In the genomic region with DNA sequence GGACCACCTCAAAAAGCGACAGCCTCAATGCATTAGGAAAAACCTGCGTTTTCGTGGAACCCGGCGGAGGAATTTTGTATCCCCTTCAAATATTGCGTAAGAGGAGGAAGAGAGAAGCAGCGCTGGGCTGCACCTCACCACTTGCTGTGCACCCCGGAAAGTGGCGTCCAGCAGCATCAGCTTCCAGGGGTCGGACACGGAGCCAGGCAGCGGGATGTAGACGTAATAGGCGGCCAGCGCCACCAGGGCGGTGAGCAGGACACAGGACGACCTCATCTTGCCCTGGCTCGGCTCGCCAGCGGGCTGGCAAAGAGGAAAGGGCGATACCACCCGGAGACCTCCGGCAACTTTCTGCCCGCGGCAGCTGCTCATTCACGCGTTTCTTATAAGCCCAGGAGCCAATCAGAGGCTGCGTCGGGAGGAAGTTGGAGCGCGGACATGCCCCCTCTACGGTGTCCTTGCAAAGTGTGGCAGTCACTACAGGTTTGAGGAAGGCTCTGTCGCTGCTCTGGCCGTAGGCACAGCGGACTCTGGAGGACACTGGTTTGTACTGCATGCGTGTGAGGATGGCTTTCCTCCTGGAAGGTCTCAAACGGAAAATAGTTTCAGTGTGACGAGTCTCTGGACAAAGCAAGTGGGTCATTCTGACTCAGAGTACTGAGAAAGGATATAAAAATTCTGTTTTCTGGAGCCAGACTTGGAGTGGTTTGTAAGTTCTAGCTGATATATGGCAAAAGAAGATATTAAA, we compare ENCODE assay signal across 1 cellular context.
TF ChIP-seq lines count a peak whose summit lies in the region.

A gene with protein sequence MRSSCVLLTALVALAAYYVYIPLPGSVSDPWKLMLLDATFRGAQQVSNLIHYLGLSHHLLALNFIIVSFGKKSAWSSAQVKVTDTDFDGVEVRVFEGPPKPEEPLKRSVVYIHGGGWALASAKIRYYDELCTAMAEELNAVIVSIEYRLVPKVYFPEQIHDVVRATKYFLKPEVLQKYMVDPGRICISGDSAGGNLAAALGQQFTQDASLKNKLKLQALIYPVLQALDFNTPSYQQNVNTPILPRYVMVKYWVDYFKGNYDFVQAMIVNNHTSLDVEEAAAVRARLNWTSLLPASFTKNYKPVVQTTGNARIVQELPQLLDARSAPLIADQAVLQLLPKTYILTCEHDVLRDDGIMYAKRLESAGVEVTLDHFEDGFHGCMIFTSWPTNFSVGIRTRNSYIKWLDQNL (minus strand): TSS at position 359 of the 748 bp plus-strand sequence. CDS start 83 bp downstream, at position 276.

TF ChIP-seq in HepG2, 621 proteins besides CTCF, POLR2A, EP300 and RAD21 (continued from another document and continues in another):
- no peak for TF ChIP-seq MAFK (conservative IDR thresholded peaks at IDR 0.05 in 1 of 2, IDR thresholded peaks at IDR 0.05 in 1 of 2; ENCODE audit: low read length in 2 of 2)
- no peak for TF ChIP-seq HNRNPH1 (optimal IDR thresholded peaks at IDR 0.05; ENCODE audit: low read depth, low read length)
- TF ChIP-seq, protein P1, sequence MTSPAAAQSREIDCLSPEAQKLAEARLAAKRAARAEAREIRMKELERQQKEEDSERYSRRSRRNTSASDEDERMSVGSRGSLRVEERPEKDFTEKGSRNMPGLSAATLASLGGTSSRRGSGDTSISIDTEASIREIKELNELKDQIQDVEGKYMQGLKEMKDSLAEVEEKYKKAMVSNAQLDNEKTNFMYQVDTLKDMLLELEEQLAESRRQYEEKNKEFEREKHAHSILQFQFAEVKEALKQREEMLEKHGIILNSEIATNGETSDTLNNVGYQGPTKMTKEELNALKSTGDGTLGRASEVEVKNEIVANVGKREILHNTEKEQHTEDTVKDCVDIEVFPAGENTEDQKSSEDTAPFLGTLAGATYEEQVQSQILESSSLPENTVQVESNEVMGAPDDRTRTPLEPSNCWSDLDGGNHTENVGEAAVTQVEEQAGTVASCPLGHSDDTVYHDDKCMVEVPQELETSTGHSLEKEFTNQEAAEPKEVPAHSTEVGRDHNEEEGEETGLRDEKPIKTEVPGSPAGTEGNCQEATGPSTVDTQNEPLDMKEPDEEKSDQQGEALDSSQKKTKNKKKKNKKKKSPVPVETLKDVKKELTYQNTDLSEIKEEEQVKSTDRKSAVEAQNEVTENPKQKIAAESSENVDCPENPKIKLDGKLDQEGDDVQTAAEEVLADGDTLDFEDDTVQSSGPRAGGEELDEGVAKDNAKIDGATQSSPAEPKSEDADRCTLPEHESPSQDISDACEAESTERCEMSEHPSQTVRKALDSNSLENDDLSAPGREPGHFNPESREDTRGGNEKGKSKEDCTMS (CRISPR knock-in tag; conservative IDR thresholded peaks at IDR 0.05), result no peak
- no peak for TF ChIP-seq ZNF282 (IDR thresholded peaks at IDR 0.05; ENCODE audit: partially characterized antibody)
- peak; percentile 67 for TF ChIP-seq ZNF777 (CRISPR knock-in tag; IDR thresholded peaks at IDR 0.05)
- TF ChIP-seq, protein P2, sequence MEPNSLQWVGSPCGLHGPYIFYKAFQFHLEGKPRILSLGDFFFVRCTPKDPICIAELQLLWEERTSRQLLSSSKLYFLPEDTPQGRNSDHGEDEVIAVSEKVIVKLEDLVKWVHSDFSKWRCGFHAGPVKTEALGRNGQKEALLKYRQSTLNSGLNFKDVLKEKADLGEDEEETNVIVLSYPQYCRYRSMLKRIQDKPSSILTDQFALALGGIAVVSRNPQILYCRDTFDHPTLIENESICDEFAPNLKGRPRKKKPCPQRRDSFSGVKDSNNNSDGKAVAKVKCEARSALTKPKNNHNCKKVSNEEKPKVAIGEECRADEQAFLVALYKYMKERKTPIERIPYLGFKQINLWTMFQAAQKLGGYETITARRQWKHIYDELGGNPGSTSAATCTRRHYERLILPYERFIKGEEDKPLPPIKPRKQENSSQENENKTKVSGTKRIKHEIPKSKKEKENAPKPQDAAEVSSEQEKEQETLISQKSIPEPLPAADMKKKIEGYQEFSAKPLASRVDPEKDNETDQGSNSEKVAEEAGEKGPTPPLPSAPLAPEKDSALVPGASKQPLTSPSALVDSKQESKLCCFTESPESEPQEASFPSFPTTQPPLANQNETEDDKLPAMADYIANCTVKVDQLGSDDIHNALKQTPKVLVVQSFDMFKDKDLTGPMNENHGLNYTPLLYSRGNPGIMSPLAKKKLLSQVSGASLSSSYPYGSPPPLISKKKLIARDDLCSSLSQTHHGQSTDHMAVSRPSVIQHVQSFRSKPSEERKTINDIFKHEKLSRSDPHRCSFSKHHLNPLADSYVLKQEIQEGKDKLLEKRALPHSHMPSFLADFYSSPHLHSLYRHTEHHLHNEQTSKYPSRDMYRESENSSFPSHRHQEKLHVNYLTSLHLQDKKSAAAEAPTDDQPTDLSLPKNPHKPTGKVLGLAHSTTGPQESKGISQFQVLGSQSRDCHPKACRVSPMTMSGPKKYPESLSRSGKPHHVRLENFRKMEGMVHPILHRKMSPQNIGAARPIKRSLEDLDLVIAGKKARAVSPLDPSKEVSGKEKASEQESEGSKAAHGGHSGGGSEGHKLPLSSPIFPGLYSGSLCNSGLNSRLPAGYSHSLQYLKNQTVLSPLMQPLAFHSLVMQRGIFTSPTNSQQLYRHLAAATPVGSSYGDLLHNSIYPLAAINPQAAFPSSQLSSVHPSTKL (CRISPR knock-in tag; IDR thresholded peaks at IDR 0.05), result peak; percentile 65; the same call in 1 of the 2 replicates
- TF ChIP-seq, protein P3, sequence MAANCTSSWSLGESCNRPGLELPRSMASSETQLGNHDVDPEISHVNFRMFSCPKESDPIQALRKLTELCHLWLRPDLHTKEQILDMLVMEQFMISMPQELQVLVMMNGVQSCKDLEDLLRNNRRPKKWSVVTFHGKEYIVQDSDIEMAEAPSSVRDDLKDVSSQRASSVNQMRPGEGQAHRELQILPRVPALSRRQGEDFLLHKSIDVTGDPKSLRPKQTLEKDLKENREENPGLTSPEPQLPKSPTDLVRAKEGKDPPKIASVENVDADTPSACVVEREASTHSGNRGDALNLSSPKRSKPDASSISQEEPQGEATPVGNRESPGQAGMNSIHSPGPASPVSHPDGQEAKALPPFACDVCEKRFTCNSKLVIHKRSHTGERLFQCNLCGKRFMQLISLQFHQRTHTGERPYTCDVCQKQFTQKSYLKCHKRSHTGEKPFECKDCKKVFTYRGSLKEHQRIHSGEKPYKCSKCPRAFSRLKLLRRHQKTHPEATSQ (CRISPR knock-in tag; IDR thresholded peaks at IDR 0.05; ENCODE audit: borderline replicate concordance), result peak; percentile 84; the same call in 1 of the 2 replicates
- TF ChIP-seq ADNP (CRISPR knock-in tag; IDR thresholded peaks at IDR 0.05), result no peak
- no peak; the same call in 1 of the 2 replicates for TF ChIP-seq HOXD1 (CRISPR knock-in tag; IDR thresholded peaks at IDR 0.05)
- TF ChIP-seq PTBP1 (IDR thresholded peaks at IDR 0.05; ENCODE audit: low read depth, low read length, poor library complexity, severe bottlenecking), result no peak
- peak; percentile 69; the same call in 1 of the 2 replicates for TF ChIP-seq YEATS4 (CRISPR knock-in tag; IDR thresholded peaks at IDR 0.05; ENCODE audit: borderline replicate concordance)
- TF ChIP-seq, protein P4, sequence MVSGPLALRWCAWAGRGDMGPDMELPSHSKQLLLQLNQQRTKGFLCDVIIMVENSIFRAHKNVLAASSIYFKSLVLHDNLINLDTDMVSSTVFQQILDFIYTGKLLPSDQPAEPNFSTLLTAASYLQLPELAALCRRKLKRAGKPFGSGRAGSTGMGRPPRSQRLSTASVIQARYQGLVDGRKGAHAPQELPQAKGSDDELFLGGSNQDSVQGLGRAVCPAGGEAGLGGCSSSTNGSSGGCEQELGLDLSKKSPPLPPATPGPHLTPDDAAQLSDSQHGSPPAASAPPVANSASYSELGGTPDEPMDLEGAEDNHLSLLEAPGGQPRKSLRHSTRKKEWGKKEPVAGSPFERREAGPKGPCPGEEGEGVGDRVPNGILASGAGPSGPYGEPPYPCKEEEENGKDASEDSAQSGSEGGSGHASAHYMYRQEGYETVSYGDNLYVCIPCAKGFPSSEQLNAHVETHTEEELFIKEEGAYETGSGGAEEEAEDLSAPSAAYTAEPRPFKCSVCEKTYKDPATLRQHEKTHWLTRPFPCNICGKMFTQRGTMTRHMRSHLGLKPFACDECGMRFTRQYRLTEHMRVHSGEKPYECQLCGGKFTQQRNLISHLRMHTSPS (CRISPR knock-in tag; IDR thresholded peaks at IDR 0.05; ENCODE audit: low read depth), result peak; percentile 79; the same call in 1 of the 2 replicates
- TF ChIP-seq, protein P5, sequence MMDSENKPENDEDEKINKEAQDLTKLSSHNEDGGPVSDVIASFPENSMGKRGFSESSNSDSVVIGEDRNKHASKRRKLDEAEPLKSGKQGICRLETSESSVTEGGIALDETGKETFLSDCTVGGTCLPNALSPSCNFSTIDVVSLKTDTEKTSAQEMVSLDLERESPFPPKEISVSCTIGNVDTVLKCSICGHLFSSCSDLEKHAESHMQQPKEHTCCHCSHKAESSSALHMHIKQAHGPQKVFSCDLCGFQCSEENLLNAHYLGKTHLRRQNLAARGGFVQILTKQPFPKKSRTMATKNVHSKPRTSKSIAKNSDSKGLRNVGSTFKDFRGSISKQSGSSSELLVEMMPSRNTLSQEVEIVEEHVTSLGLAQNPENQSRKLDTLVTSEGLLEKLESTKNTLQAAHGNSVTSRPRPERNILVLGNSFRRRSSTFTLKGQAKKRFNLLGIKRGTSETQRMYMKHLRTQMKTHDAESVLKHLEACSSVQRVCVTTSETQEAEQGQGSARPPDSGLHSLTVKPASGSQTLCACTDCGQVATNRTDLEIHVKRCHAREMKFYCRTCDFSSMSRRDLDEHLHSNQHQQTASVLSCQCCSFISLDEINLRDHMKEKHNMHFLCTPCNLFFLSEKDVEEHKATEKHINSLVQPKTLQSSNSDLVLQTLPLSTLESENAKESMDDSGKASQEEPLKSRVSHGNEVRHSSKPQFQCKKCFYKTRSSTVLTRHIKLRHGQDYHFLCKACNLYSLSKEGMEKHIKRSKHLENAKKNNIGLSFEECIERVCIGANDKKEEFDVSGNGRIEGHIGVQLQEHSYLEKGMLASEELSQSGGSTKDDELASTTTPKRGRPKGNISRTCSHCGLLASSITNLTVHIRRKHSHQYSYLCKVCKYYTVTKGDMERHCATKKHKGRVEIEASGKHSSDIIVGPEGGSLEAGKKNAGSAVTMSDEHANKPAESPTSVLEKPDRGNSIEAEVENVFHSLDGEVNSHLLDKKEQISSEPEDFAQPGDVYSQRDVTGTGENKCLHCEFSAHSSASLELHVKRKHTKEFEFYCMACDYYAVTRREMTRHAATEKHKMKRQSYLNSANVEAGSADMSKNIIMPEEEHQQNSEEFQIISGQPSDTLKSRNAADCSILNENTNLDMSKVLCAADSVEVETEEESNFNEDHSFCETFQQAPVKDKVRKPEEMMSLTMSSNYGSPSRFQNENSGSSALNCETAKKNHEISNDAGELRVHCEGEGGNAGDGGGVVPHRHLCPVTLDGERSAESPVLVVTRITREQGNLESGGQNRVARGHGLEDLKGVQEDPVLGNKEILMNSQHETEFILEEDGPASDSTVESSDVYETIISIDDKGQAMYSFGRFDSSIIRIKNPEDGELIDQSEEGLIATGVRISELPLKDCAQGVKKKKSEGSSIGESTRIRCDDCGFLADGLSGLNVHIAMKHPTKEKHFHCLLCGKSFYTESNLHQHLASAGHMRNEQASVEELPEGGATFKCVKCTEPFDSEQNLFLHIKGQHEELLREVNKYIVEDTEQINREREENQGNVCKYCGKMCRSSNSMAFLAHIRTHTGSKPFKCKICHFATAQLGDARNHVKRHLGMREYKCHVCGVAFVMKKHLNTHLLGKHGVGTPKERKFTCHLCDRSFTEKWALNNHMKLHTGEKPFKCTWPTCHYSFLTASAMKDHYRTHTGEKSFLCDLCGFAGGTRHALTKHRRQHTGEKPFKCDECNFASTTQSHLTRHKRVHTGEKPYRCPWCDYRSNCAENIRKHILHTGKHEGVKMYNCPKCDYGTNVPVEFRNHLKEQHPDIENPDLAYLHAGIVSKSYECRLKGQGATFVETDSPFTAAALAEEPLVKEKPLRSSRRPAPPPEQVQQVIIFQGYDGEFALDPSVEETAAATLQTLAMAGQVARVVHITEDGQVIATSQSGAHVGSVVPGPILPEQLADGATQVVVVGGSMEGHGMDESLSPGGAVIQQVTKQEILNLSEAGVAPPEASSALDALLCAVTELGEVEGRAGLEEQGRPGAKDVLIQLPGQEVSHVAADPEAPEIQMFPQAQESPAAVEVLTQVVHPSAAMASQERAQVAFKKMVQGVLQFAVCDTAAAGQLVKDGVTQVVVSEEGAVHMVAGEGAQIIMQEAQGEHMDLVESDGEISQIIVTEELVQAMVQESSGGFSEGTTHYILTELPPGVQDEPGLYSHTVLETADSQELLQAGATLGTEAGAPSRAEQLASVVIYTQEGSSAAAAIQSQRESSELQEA (CRISPR knock-in tag; IDR thresholded peaks at IDR 0.05; ENCODE audit: not compliant biosample characterization), result peak; percentile 64
- TF ChIP-seq, protein P6, sequence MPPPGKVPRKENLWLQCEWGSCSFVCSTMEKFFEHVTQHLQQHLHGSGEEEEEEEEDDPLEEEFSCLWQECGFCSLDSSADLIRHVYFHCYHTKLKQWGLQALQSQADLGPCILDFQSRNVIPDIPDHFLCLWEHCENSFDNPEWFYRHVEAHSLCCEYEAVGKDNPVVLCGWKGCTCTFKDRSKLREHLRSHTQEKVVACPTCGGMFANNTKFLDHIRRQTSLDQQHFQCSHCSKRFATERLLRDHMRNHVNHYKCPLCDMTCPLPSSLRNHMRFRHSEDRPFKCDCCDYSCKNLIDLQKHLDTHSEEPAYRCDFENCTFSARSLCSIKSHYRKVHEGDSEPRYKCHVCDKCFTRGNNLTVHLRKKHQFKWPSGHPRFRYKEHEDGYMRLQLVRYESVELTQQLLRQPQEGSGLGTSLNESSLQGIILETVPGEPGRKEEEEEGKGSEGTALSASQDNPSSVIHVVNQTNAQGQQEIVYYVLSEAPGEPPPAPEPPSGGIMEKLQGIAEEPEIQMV (CRISPR knock-in tag; IDR thresholded peaks at IDR 0.05; ENCODE audit: low read depth), result 0 out of 2 replicates have a peak, but pooled peaks have one; percentile 22
- TF ChIP-seq PHF8 (CRISPR knock-in tag; IDR thresholded peaks at IDR 0.05), result peak; percentile 74
- no peak for TF ChIP-seq ZNF83 (CRISPR knock-in tag; IDR thresholded peaks at IDR 0.05; ENCODE audit: borderline replicate concordance)
- no peak for TF ChIP-seq FLYWCH1 (CRISPR knock-in tag; IDR thresholded peaks at IDR 0.05)
- TF ChIP-seq HCFC1 (IDR thresholded peaks at IDR 0.05; ENCODE audit: low read depth, low read length), result no peak
- no peak for TF ChIP-seq MZF1 (CRISPR knock-in tag; IDR thresholded peaks at IDR 0.05; ENCODE audit: borderline replicate concordance)
- peak; percentile 68 for TF ChIP-seq ZNF317 (CRISPR knock-in tag; IDR thresholded peaks at IDR 0.05)
